8 cellular contexts compared by ENCODE assay signal in the genomic region with DNA sequence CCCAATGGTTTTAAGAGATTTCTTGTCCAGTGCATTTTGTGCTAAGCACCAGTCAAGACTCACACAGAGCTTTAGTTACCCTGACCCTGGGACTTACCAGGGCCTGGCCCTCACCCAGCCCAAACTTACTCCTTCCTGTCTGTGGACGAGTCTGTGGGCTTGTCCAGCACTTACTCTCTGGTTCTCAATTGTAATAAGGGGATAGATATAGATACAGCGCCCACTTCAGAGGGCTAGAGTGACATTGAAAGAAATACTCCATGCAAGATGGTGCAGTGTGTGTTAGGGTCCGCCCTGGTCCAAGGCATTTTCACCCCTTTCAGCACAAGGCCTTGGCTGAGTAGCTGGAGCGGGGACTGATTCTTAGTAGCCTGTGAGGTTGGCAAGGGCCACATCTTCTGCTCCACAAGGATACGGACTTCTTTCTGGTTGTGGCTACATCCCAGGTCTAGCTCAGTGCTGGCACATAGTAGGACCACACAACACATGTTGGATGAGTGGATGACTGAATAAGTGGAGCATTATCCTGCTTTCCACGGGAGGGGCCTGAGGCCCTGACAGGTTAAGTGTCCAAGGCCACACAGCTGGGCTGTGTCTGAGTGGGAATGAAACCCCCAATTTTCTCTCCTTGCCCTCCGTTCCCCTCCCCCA. TPM values are rescaled to one million over a fixed set of nuclear protein-coding genes. Genes with fewer than 3 reads are reported as not detected.
DNase-seq lines count a peak whose midpoint lies in the region; ATAC-seq and TF ChIP-seq lines count a peak whose summit lies in the region.

No MANE protein-coding gene starts in this region.

- H3K36me3 ChIP-seq in HCT116 (ENCODE audit: control insufficient read depth in 1 of 2, insufficient read depth in 2 of 2, low read length in 2 of 2), result no peaks in the 10 kb centered on the region
- H3K36me3 ChIP-seq in spleen, result no peaks in the 10 kb centered on the region

- H3K36me3 Mint-ChIP-seq in activated T-helper 1 cell treated with anti-CD3 and anti-CD28 coated beads, Interleukin-12 subunit alpha, Interleukin-12 subunit beta, Interleukin-2, Interleukin-4 antibody, amounts not matched to agents 30 ng/mL and 10 ng/mL and 1 ng/mL, durations not matched to agents 14 hours and 24 hours and 36 hours (ENCODE audit: low read depth), result peaks cover 3% of the 10 kb centered on the region

- no peaks in the 10 kb centered on the region for H4K20me1 ChIP-seq in HCT116 (ENCODE audit: insufficient read depth)

- WGBS in right cardiac atrium, result 71% methylated on average over 7 of the region's 7 CpGs
- 71 to 76% (median 73%) methylated on average over 7 of the region's 7 CpGs for WGBS in spleen, 5 donors

- H3K9ac ChIP-seq in HCT116 (ENCODE audit: low read length), result no peak overlapping the region

- peaks cover 12 to 41% of the 10 kb centered on the region in 2 experiments for H3K4me1 ChIP-seq in HCT116 (ENCODE audit: control insufficient read depth in 1 of 2, insufficient read depth in 2 of 2, low read length in 2 of 2)
- peaks cover 25% of the 10 kb centered on the region for H3K4me1 ChIP-seq in right cardiac atrium (ENCODE audit: control insufficient read depth, insufficient read depth, low read length)
- H3K4me1 ChIP-seq in spleen, result peaks cover 38 to 91% (median 65%) of the 10 kb centered on the region in 6 donors

- H3K9me2 ChIP-seq in HCT116 (ENCODE audit: insufficient read depth), result no peaks in the 10 kb centered on the region

- H3K9me3 ChIP-seq in HCT116 (ENCODE audit: control insufficient read depth in 1 of 2, insufficient read depth in 1 of 2, low read depth in 1 of 2, low read length in 2 of 2) (no peaks in the 10 kb centered on the region), right cardiac atrium (ENCODE audit: control insufficient read depth, low read length) (no peaks in the 10 kb centered on the region), spleen (no peaks in the 10 kb centered on the region)

- peak overlapping the region; percentile 78 for H3K4me3 Mint-ChIP-seq in activated T-helper 1 cell treated with anti-CD3 and anti-CD28 coated beads, Interleukin-12 subunit alpha, Interleukin-12 subunit beta, Interleukin-2, Interleukin-4 antibody, amounts not matched to agents 30 ng/mL and 10 ng/mL and 1 ng/mL, durations not matched to agents 14 hours and 24 hours and 36 hours

- TF ChIP-seq CTCF in HCT116 (IDR thresholded peaks at IDR 0.05 in 2 of 3, conservative IDR thresholded peaks at IDR 0.05 in 1 of 3; ENCODE audit: borderline replicate concordance in 1 of 3, insufficient read depth in 1 of 3, low read depth in 2 of 3, low read length in 2 of 3) (no peak), spleen (IDR thresholded peaks at IDR 0.05 in 8 of 11, conservative IDR thresholded peaks at IDR 0.05 in 3 of 11) (no peak), foreskin fibroblast (IDR thresholded peaks at IDR 0.05; ENCODE audit: low read depth, low read length) (no peak)

- DNase-seq in HCT116 (ENCODE audit: low read depth, low spot score), result no peak
- no peak for DNase-seq in activated T-helper 1 cell treated with anti-CD3 and anti-CD28 coated beads, Interleukin-12 subunit alpha, Interleukin-12 subunit beta, Interleukin-2, Interleukin-4 antibody, amounts not matched to agents 30 ng/mL and 10 ng/mL and 1 ng/mL, durations not matched to agents 14 hours and 24 hours and 36 hours (ENCODE audit: low spot score)
- peak in 2 of 3 donors; percentile 48 to 58 for DNase-seq in right cardiac atrium
- DNase-seq in spleen, result peak; percentile 65
- DNase-seq in SK-N-DZ (ENCODE audit: low spot score), result no peak
- no peak for DNase-seq in erythroblast (lab: John Stamatoyannopoulos, UW)
- DNase-seq in foreskin fibroblast, result no peak

- intact Hi-C loops in HCT116 (cut with micrococcal nuclease) (no loop called here), right cardiac atrium (cut with DNase I) (no loop called here), spleen (cut with DNase I; ENCODE audit: low total_unique reads) (no loop called here)
- intact Hi-C loops in activated T-helper 1 cell treated with anti-CD3 and anti-CD28 coated beads, Interleukin-12 subunit alpha, Interleukin-12 subunit beta, Interleukin-2, Interleukin-4 antibody, amounts not matched to agents 30 ng/mL and 10 ng/mL and 1 ng/mL, durations not matched to agents 14 hours and 24 hours and 36 hours (cut with micrococcal nuclease), result loop anchor here (1.0 kb wide), 1 partner anchor 8 kb away; no protein-coding TSS in a partner anchor

- POLR2A ChIA-PET in HCT116 (lab: Charles Lee), result no interaction called here

- no peaks in the 10 kb centered on the region for H3K79me2 ChIP-seq in HCT116 (ENCODE audit: insufficient read depth, low read length)

- H2AFZ ChIP-seq in HCT116 (ENCODE audit: low read depth, low read length, poor library complexity, severe bottlenecking), result peak overlapping the region; percentile 37

- no peak for TF ChIP-seq RAD21 in HCT116 (IDR thresholded peaks at IDR 0.05; ENCODE audit: low read depth)

- RAD21 ChIA-PET in HCT116 (lab: Charles Lee; ENCODE audit: low non-redundant PET in 1 of 2, low total read pairs in 2 of 2, uncharacterized antibody in 2 of 2, unreplicated experiment in 2 of 2), result no interaction called here

- CTCF ChIA-PET in HCT116 (lab: Charles Lee), result interaction anchor here (1.0 to 2.5 kb wide), 4 partner anchors 17 to 540 kb away, joined by 3 to 9 read pairs (median 5); no protein-coding TSS in a partner anchor

- ATAC-seq in HCT116 (no peak), right cardiac atrium (no peak), GM18861 (IDR thresholded peaks at IDR 0.05; ENCODE audit: unreplicated experiment) (no peak)

- H3K27me3 ChIP-seq in HCT116 (ENCODE audit: insufficient read depth, low read length), result no peaks in the 10 kb centered on the region
- no peaks in the 10 kb centered on the region for H3K27me3 ChIP-seq in right cardiac atrium (ENCODE audit: control insufficient read depth, insufficient read depth)
- H3K27me3 ChIP-seq in spleen (replicated peaks in 1 of 7), result no peaks in the 10 kb centered on the region

- H3K4me3 ChIP-seq in HCT116 (replicated peaks in 1 of 2; ENCODE audit: low read depth in 1 of 2, low read length in 2 of 2), result peak overlapping the region in 1 of 2 experiments; percentile 57; a peak in 1 of 4 replicates
- no peak overlapping the region for H3K4me3 ChIP-seq in right cardiac atrium (ENCODE audit: low read length)
- H3K4me3 ChIP-seq in spleen, result peak overlapping the region in 1 of 8 donors; percentile 59
- no peak overlapping the region for H3K4me3 ChIP-seq in foreskin fibroblast (ENCODE audit: low read depth in 1 of 2, low read length in 2 of 2)

- H3K27me3 Mint-ChIP-seq in activated T-helper 1 cell treated with anti-CD3 and anti-CD28 coated beads, Interleukin-12 subunit alpha, Interleukin-12 subunit beta, Interleukin-2, Interleukin-4 antibody, amounts not matched to agents 30 ng/mL and 10 ng/mL and 1 ng/mL, durations not matched to agents 14 hours and 24 hours and 36 hours (ENCODE audit: insufficient read depth), result peaks cover 1% of the 10 kb centered on the region

- BruUV-seq in HCT116 (replicated peaks; lab: Mats Ljungman, UMichigan), result no TSS peak

- TF ChIP-seq POLR2A in HCT116 (IDR thresholded peaks at IDR 0.05; ENCODE audit: borderline replicate concordance, extremely low read depth, insufficient read depth, insufficient read length) (no peak), spleen (IDR thresholded peaks at IDR 0.05) (no peak), erythroblast (IDR thresholded peaks at IDR 0.05; ENCODE audit: low read length) (no peak)

- peaks cover 85% of the 10 kb centered on the region for H3K4me1 Mint-ChIP-seq in activated T-helper 1 cell treated with anti-CD3 and anti-CD28 coated beads, Interleukin-12 subunit alpha, Interleukin-12 subunit beta, Interleukin-2, Interleukin-4 antibody, amounts not matched to agents 30 ng/mL and 10 ng/mL and 1 ng/mL, durations not matched to agents 14 hours and 24 hours and 36 hours (ENCODE audit: low read depth)

- no peaks in the 10 kb centered on the region for H3K9me3 Mint-ChIP-seq in activated T-helper 1 cell treated with anti-CD3 and anti-CD28 coated beads, Interleukin-12 subunit alpha, Interleukin-12 subunit beta, Interleukin-2, Interleukin-4 antibody, amounts not matched to agents 30 ng/mL and 10 ng/mL and 1 ng/mL, durations not matched to agents 14 hours and 24 hours and 36 hours

- H3K27ac ChIP-seq in HCT116 (ENCODE audit: low read depth, low read length) (no peak overlapping the region; the same call in 1 of the 2 replicates), right cardiac atrium (ENCODE audit: low read length) (peak overlapping the region; percentile 96), spleen (peak overlapping the region in 7 of 8 donors; percentile 64 to 99 (median 76))

- peak overlapping the region; percentile 95 for H3K4me2 ChIP-seq in HCT116 (ENCODE audit: low read length)

- H3K27ac Mint-ChIP-seq in activated T-helper 1 cell treated with anti-CD3 and anti-CD28 coated beads, Interleukin-12 subunit alpha, Interleukin-12 subunit beta, Interleukin-2, Interleukin-4 antibody, amounts not matched to agents 30 ng/mL and 10 ng/mL and 1 ng/mL, durations not matched to agents 14 hours and 24 hours and 36 hours, result peak overlapping the region; percentile 86

TF ChIP-seq in HCT116, 20 proteins besides CTCF, POLR2A, EP300 and RAD21 (continues in another document):
- no peak for TF ChIP-seq SIN3A (IDR thresholded peaks at IDR 0.05; ENCODE audit: low read depth)

RNA-seq across cellular contexts. Expression of a gene that starts 3.8 kb away (rescaled TPM):
- 8.2 TPM for total RNA-seq in HCT116 (2021; ENCODE audit: unreplicated experiment)
- polyA plus RNA-seq in HCT116 (2012), result 6.2 and 7.5 TPM in 2 replicates
- total RNA-seq in activated T-helper 1 cell treated with anti-CD3 and anti-CD28 coated beads, Interleukin-12 subunit alpha, Interleukin-12 subunit beta, Interleukin-2, Interleukin-4 antibody, amounts not matched to agents 30 ng/mL and 10 ng/mL and 1 ng/mL, durations not matched to agents 14 hours and 24 hours and 36 hours, result 233 and 240 TPM in 2 replicates
- 10 to 100 TPM; 13.0 to 28.0 (median 19.3) TPM for total RNA-seq in right cardiac atrium
- 31.8 TPM for polyA plus RNA-seq in right cardiac atrium
- total RNA-seq in spleen, result 100 to 1,000 TPM in 1 of 7 donors, 10 to 100 TPM in 6; 41.2 to 121 (median 52.8) TPM
- polyA plus RNA-seq in spleen, result 10 to 100 TPM; 30.8 to 37.2 (median 35.4) TPM
- polyA plus RNA-seq in SK-N-DZ (2014; cell fraction: cytosol; rRNA removed), result 3.3 and 4.1 TPM in 2 replicates
- polyA plus RNA-seq in SK-N-DZ (2014; cell fraction: nucleus; rRNA removed), result 4.4 and 9.8 TPM in 2 replicates

RNA-seq across cellular contexts. Expression of a gene that starts 27.6 kb away (rescaled TPM):
- not detected for total RNA-seq in HCT116 (2021; ENCODE audit: unreplicated experiment)
- polyA plus RNA-seq in HCT116 (2012), result 0.09 and 0.10 TPM in 2 replicates
- 0.54 and 0.75 TPM in 2 replicates for total RNA-seq in activated T-helper 1 cell treated with anti-CD3 and anti-CD28 coated beads, Interleukin-12 subunit alpha, Interleukin-12 subunit beta, Interleukin-2, Interleukin-4 antibody, amounts not matched to agents 30 ng/mL and 10 ng/mL and 1 ng/mL, durations not matched to agents 14 hours and 24 hours and 36 hours
- under 1 TPM in 2 of 4 donors, not detected in 2; 0.15 to 0.20 TPM for total RNA-seq in right cardiac atrium
- 0.07 TPM for polyA plus RNA-seq in right cardiac atrium
- under 1 TPM in 5 of 7 donors, not detected in 2; 0.32 to 0.98 (median 0.49) TPM for total RNA-seq in spleen
- 1 to 10 TPM in 1 of 3 donors, under 1 TPM in 2; 0.35 to 1.2 (median 0.79) TPM for polyA plus RNA-seq in spleen
- polyA plus RNA-seq in SK-N-DZ (2014; cell fraction: cytosol; rRNA removed), result 0.42 TPM in 1 of 2 replicates, not detected in the other
- polyA plus RNA-seq in SK-N-DZ (2014; cell fraction: nucleus; rRNA removed), result not detected in 2 replicates

Comparison
In these comparisons a context has a peak if more than half of its experiments do, and no peak if none do; other contexts are left out.
1. DNase-seq: peak in right cardiac atrium (2 of 3) and spleen (single experiment); none in HCT116 (single experiment), activated T-helper 1 cell treated with anti-CD3 and anti-CD28 coated beads, Interleukin-12 subunit alpha, Interleukin-12 subunit beta, Interleukin-2, Interleukin-4 antibody, amounts not matched to agents 30 ng/mL and 10 ng/mL and 1 ng/mL, durations not matched to agents 14 hours and 24 hours and 36 hours (single experiment), SK-N-DZ (single experiment), erythroblast (0 of 2) and foreskin fibroblast (0 of 2).